1 cellular context compared by ENCODE assay signal in the genomic region with DNA sequence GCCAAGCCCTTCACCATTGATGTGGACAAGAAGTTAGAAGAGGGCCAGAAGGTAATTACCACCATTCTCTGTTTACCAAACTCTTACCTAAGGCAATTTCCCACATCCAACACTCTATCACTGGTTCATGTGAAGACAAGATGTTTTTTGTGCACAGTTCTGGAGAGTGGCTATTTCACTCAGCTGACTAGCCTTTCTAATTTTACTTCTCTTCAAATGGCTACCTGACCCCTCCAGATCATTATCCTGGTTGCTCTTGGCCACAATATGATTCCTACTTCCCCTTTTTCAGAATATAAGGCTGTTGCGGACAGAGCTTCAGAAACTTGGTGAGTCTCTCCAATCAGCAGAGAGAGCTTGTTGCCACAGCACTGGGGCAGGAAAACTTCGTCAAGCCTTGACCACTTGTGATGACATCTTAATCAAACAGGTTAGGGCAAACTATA.
TF ChIP-seq lines count a peak whose summit lies in the region.

No MANE protein-coding gene starts in this region.

TF ChIP-seq in SK-N-SH, 30 proteins besides CTCF, POLR2A, EP300 and RAD21 (continued from another document):
- TF ChIP-seq, protein P1, sequence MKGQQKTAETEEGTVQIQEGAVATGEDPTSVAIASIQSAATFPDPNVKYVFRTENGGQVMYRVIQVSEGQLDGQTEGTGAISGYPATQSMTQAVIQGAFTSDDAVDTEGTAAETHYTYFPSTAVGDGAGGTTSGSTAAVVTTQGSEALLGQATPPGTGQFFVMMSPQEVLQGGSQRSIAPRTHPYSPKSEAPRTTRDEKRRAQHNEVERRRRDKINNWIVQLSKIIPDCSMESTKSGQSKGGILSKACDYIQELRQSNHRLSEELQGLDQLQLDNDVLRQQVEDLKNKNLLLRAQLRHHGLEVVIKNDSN (IDR thresholded peaks at IDR 0.05; ENCODE audit: borderline replicate concordance, low read depth), result no peak
- TF ChIP-seq NFIC (IDR thresholded peaks at IDR 0.05; ENCODE audit: borderline replicate concordance) (no peak), POLR2AphosphoS5 (IDR thresholded peaks at IDR 0.05; ENCODE audit: low read depth, low read length) (no peak), RFX5 (IDR thresholded peaks at IDR 0.05; ENCODE audit: low read length) (no peak), FOSL2 (IDR thresholded peaks at IDR 0.05; ENCODE audit: borderline replicate concordance, low read depth) (no peak), YY1 (IDR thresholded peaks at IDR 0.05; ENCODE audit: low read depth) (no peak), RCOR1 (IDR thresholded peaks at IDR 0.05; ENCODE audit: low read length) (no peak), TEAD4 (IDR thresholded peaks at IDR 0.05; ENCODE audit: borderline replicate concordance, insufficient read depth) (no peak)
- TF ChIP-seq, protein P2, sequence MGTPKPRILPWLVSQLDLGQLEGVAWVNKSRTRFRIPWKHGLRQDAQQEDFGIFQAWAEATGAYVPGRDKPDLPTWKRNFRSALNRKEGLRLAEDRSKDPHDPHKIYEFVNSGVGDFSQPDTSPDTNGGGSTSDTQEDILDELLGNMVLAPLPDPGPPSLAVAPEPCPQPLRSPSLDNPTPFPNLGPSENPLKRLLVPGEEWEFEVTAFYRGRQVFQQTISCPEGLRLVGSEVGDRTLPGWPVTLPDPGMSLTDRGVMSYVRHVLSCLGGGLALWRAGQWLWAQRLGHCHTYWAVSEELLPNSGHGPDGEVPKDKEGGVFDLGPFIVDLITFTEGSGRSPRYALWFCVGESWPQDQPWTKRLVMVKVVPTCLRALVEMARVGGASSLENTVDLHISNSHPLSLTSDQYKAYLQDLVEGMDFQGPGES (IDR thresholded peaks at IDR 0.05; ENCODE audit: low read depth, low read length), result no peak
